In the genomic region with DNA sequence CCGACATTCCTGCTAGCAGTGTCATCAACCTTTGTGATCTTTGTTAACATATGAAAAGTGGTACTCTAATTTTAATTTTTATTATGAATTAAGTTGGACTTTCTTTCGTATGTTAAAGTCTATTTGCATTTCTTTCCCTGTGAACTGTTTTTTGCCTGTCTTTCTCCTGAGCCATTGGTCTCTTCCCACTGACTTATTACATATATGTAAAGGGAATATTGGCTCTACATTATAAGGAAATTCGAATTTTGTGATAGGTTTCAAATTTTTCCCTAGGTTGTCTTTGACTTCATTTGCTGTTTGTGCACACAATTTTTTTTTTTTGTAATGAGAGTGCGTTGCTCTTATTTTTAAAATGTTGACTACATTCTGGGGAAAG, we compare ENCODE assay signal across 7 cellular contexts. TPM values are rescaled to one million over a fixed set of nuclear protein-coding genes. Genes with fewer than 3 reads are reported as not detected.
DNase-seq lines count a peak whose midpoint lies in the region; ATAC-seq and TF ChIP-seq lines count a peak whose summit lies in the region.

No MANE protein-coding gene starts in this region.

- intact Hi-C loops in activated CD4-positive, alpha-beta memory T cell treated with anti-CD3 and anti-CD28 coated beads for 36 hours (cut with micrococcal nuclease): loop anchor here (2.0 kb wide), 1 partner anchor 47 kb away; a partner anchor contains a TSS

- H3K27me3 ChIP-seq in HAP-1 (ENCODE audit: low read depth) (no peaks in the 10 kb centered on the region), hepatocyte (peaks cover 3% of the 10 kb centered on the region)

- TF ChIP-seq CTCF in hepatocyte (IDR thresholded peaks at IDR 0.05; ENCODE audit: poor library complexity): no peak

- peak overlapping the region; percentile 73 for H3K27ac Mint-ChIP-seq in activated CD4-positive, alpha-beta memory T cell treated with anti-CD3 and anti-CD28 coated beads for 36 hours
- peak overlapping the region; percentile 89 for H3K27ac Mint-ChIP-seq in stimulated activated effector memory CD8-positive, alpha-beta T cell treated with anti-CD3 and anti-CD28 coated beads, Interleukin-12 subunit alpha, Interleukin-12 subunit beta, amount 100 ng/mL, for 72 hours

- peaks cover 3% of the 10 kb centered on the region for H3K27me3 Mint-ChIP-seq in activated CD4-positive, alpha-beta memory T cell treated with anti-CD3 and anti-CD28 coated beads for 36 hours

- H4K20me1 ChIP-seq in hepatocyte (ENCODE audit: insufficient read depth, poor library complexity, severe bottlenecking): peaks cover 10% of the 10 kb centered on the region

- H3K36me3 ChIP-seq in HAP-1 (replicated peaks): peaks cover 20% of the 10 kb centered on the region
- no peaks in the 10 kb centered on the region for H3K36me3 ChIP-seq in hepatocyte (replicated peaks; ENCODE audit: insufficient read depth, low read depth)

- WGBS in hepatocyte (ENCODE audit: low lambda C conversion rate, missing lambda C conversion rate): 67% methylated on average over 4 of the region's 4 CpGs

- peak overlapping the region; percentile 62 for H3K27ac ChIP-seq in hepatocyte

- H3K4me2 ChIP-seq in hepatocyte: peak overlapping the region; percentile 83

- H3K9me2 ChIP-seq in hepatocyte (replicated peaks; ENCODE audit: insufficient read depth): no peaks in the 10 kb centered on the region

- peak overlapping the region; percentile 80 for H2AFZ ChIP-seq in hepatocyte

- peaks cover 31% of the 10 kb centered on the region for H3K4me1 Mint-ChIP-seq in activated CD4-positive, alpha-beta memory T cell treated with anti-CD3 and anti-CD28 coated beads for 36 hours (ENCODE audit: low read depth)
- H3K4me1 Mint-ChIP-seq in stimulated activated effector memory CD8-positive, alpha-beta T cell treated with anti-CD3 and anti-CD28 coated beads, Interleukin-12 subunit alpha, Interleukin-12 subunit beta, amount 100 ng/mL, for 72 hours: peaks cover 28% of the 10 kb centered on the region

- no peak for ATAC-seq in stimulated activated effector memory CD8-positive, alpha-beta T cell treated with anti-CD3 and anti-CD28 coated beads, Interleukin-12 subunit alpha, Interleukin-12 subunit beta, amount 100 ng/mL, for 72 hours
- ATAC-seq in HG03457 (IDR thresholded peaks at IDR 0.05; ENCODE audit: unreplicated experiment): no peak

- H3K4me3 Mint-ChIP-seq in activated CD4-positive, alpha-beta memory T cell treated with anti-CD3 and anti-CD28 coated beads for 36 hours: peak overlapping the region; percentile 91
- H3K4me3 Mint-ChIP-seq in stimulated activated effector memory CD8-positive, alpha-beta T cell treated with anti-CD3 and anti-CD28 coated beads, Interleukin-12 subunit alpha, Interleukin-12 subunit beta, amount 100 ng/mL, for 72 hours: peak overlapping the region; percentile 82

- POLR2A ChIA-PET in activated CD4-positive, alpha-beta memory T cell treated with anti-CD3 and anti-CD28 coated beads for 36 hours (lab: Charles Lee): no interaction called here

- H3K4me3 ChIP-seq in HAP-1 (peak overlapping the region; percentile 87), hepatocyte (peak overlapping the region; percentile 39)

- CTCF ChIA-PET in activated CD4-positive, alpha-beta memory T cell treated with anti-CD3 and anti-CD28 coated beads for 36 hours (lab: Charles Lee): no interaction called here

- DNase-seq in HAP-1 (ENCODE audit: low spot score in 2 of 2): no peak
- DNase-seq in activated CD4-positive, alpha-beta memory T cell treated with anti-CD3 and anti-CD28 coated beads for 36 hours: no peak
- DNase-seq in hepatocyte (ENCODE audit: low spot score): no peak
- no peak for DNase-seq in stimulated activated effector memory CD8-positive, alpha-beta T cell treated with anti-CD3 and anti-CD28 coated beads, Interleukin-12 subunit alpha, Interleukin-12 subunit beta, amount 100 ng/mL, for 72 hours (ENCODE audit: low spot score in 2 of 2)
- no peak for DNase-seq in DMS 273 (lab: John Stamatoyannopoulos, UW; ENCODE audit: unreplicated experiment)
- no peak for DNase-seq in NCI-H1436 treated with DMSO at 0.1 percent for 48 hours (lab: John Stamatoyannopoulos, UW)

- peaks cover 5% of the 10 kb centered on the region; the same call in 1 of the 2 replicates for H3K4me1 ChIP-seq in HAP-1
- H3K4me1 ChIP-seq in hepatocyte (ENCODE audit: insufficient read depth): peaks cover 9% of the 10 kb centered on the region

- H3K9me3 Mint-ChIP-seq in activated CD4-positive, alpha-beta memory T cell treated with anti-CD3 and anti-CD28 coated beads for 36 hours: no peaks in the 10 kb centered on the region
- H3K9me3 Mint-ChIP-seq in stimulated activated effector memory CD8-positive, alpha-beta T cell treated with anti-CD3 and anti-CD28 coated beads, Interleukin-12 subunit alpha, Interleukin-12 subunit beta, amount 100 ng/mL, for 72 hours: no peaks in the 10 kb centered on the region

- H3K79me2 ChIP-seq in hepatocyte: peaks cover 35% of the 10 kb centered on the region

- H3K36me3 Mint-ChIP-seq in activated CD4-positive, alpha-beta memory T cell treated with anti-CD3 and anti-CD28 coated beads for 36 hours: peaks cover 25% of the 10 kb centered on the region
- H3K36me3 Mint-ChIP-seq in stimulated activated effector memory CD8-positive, alpha-beta T cell treated with anti-CD3 and anti-CD28 coated beads, Interleukin-12 subunit alpha, Interleukin-12 subunit beta, amount 100 ng/mL, for 72 hours: peaks cover 38% of the 10 kb centered on the region

- H3K9me3 ChIP-seq in HAP-1 (no peaks in the 10 kb centered on the region), hepatocyte (ENCODE audit: low read depth) (no peaks in the 10 kb centered on the region)

- in situ Hi-C loops in HAP-1 (cut with MboI; ENCODE audit: low sequenced_read_pairs): no loop called here

RNA-seq across cellular contexts. Expression of a gene that starts 0.4 kb away (rescaled TPM):
- 10 to 100 TPM; 63.1 to 69.8 TPM for total RNA-seq in activated CD4-positive, alpha-beta memory T cell treated with anti-CD3 and anti-CD28 coated beads for 36 hours
- total RNA-seq in hepatocyte: 58.5 and 63.0 TPM in 2 replicates
- 48.4 and 57.8 TPM in 2 replicates for polyA plus RNA-seq in hepatocyte

RNA-seq across cellular contexts. Expression of a gene that starts 47.1 kb away (rescaled TPM):
- 10 to 100 TPM; 46.8 to 48.5 TPM for total RNA-seq in activated CD4-positive, alpha-beta memory T cell treated with anti-CD3 and anti-CD28 coated beads for 36 hours
- total RNA-seq in hepatocyte: 35.7 and 42.5 TPM in 2 replicates
- 48.9 and 60.3 TPM in 2 replicates for polyA plus RNA-seq in hepatocyte

RNA-seq across cellular contexts. Expression of a gene that starts 55.2 kb away (rescaled TPM):
- total RNA-seq in activated CD4-positive, alpha-beta memory T cell treated with anti-CD3 and anti-CD28 coated beads for 36 hours: not detected
- not detected in 2 replicates for total RNA-seq in hepatocyte
- not detected in 2 replicates for polyA plus RNA-seq in hepatocyte
